In genomic region chr6:109186012-109186411, GRCh38 we compare ENCODE assay signal across 24 cellular contexts.
"Had no signal": no experiment of that assay in that cellular context is flagged by ENCODE, and none has a peak within 500 bp of the region (broad histone marks: within the 10 kb centered on the region; RNA-seq: fewer than 3 reads in every experiment).

No MANE protein-coding gene starts in this region.

- H3K9me3 ChIP-seq: colonic mucosa, neutrophil, ovary, psoas muscle, right atrium auricular region, testis, vagina had no signal

- H3K27ac Mint-ChIP-seq: activated naive CD4-positive, alpha-beta T cell treated with anti-CD3 and anti-CD28 coated beads for 36 hours; activated naive CD8-positive, alpha-beta T cell treated with anti-CD3 and anti-CD28 coated beads, Interleukin-2, amount 10 ng/mL, durations not matched to agents 7 days and 5 days; effector memory CD8-positive, alpha-beta T cell; nephron; type B pancreatic cell had no signal

- DNase-seq: activated CD4-positive, alpha-beta T cell treated with anti-CD3 and anti-CD28 coated beads, Interleukin-2, amount 50 U/mL, for 48 hours; activated effector memory CD4-positive, alpha-beta T cell treated with Interleukin-2 at 50 U/mL for 16 hours; activated naive CD4-positive, alpha-beta T cell treated with anti-CD3 and anti-CD28 coated beads for 36 hours; activated naive CD8-positive, alpha-beta T cell treated with anti-CD3 and anti-CD28 coated beads, Interleukin-2, amount 10 ng/mL, durations not matched to agents 7 days and 5 days; amniotic stem cell; colonic mucosa; dorsolateral prefrontal cortex; effector memory CD8-positive, alpha-beta T cell; heart right ventricle; islet precursor cell; left cardiac atrium; ovary; psoas muscle; spleen; stimulated activated CD4-positive, alpha-beta T cell treated with anti-CD3 and anti-CD28 coated beads, Interleukin-4, amount 100 ng/mL, for 4 hours; T-helper 1 cell; T-helper 9 cell; testis had no signal

- H3K4me3 Mint-ChIP-seq: activated naive CD4-positive, alpha-beta T cell treated with anti-CD3 and anti-CD28 coated beads for 36 hours; activated naive CD8-positive, alpha-beta T cell treated with anti-CD3 and anti-CD28 coated beads, Interleukin-2, amount 10 ng/mL, durations not matched to agents 7 days and 5 days; effector memory CD8-positive, alpha-beta T cell; nephron; type B pancreatic cell had no signal

- H3K27me3 ChIP-seq: breast epithelium, colonic mucosa, neutrophil, ovary, right atrium auricular region, testis, vagina had no signal

- H3K27ac ChIP-seq: breast epithelium, colonic mucosa, heart right ventricle, neutrophil, ovary, psoas muscle, right atrium auricular region, spleen, testis, vagina had no signal

- H3K36me3 ChIP-seq: breast epithelium, colonic mucosa, heart right ventricle, neutrophil, ovary, right atrium auricular region, spleen, vagina had no signal

- H3K4me3 ChIP-seq: breast epithelium, colonic mucosa, dorsolateral prefrontal cortex, heart right ventricle, ovary, psoas muscle, right atrium auricular region, spleen, testis, vagina had no signal

- H3K4me1 ChIP-seq: breast epithelium, colonic mucosa, psoas muscle, right atrium auricular region, testis, vagina had no signal
